In genomic region chr16:1099224-1100083, GRCh38 we compare ENCODE assay signal across 19 cellular contexts. TPM values are rescaled to one million over a fixed set of nuclear protein-coding genes. Genes with fewer than 3 reads are reported as not detected.
"Had no signal": no experiment of that assay in that cellular context is flagged by ENCODE, and none has a peak within 500 bp of the region (broad histone marks: within the 10 kb centered on the region; RNA-seq: fewer than 3 reads in every experiment).

No MANE protein-coding gene starts in this region.

- H3K4me1 ChIP-seq: prostate gland had no signal

- DNase-seq: activated CD4-positive, alpha-beta memory T cell treated with anti-CD3 and anti-CD28 coated beads, Interleukin-2, amount 10 ng/mL, durations not matched to agents 7 days and 5 days; activated gamma-delta T cell; activated T-cell treated with anti-CD3 and anti-CD28 coated beads, Interleukin-2, amount 50 U/mL, for 48 hours; brain microvascular endothelial cell; dermis blood vessel endothelial cell; erythroblast; immature natural killer cell; mammary epithelial cell; naive thymus-derived CD8-positive, alpha-beta T cell; occipital lobe; stimulated activated CD4-positive, alpha-beta T cell treated with anti-CD3 and anti-CD28 coated beads, Interleukin-12 subunit alpha, Interleukin-12 subunit beta, amount 100 ng/mL, for 4 hours; stimulated activated naive CD4-positive, alpha-beta T cell; T1000; trophoblast cell had no signal

- H3K36me3 ChIP-seq: brain microvascular endothelial cell, prostate gland had no signal

- H3K9me3 ChIP-seq: mucosa of descending colon, prostate gland had no signal

- H3K4me3 Mint-ChIP-seq: activated CD4-positive, alpha-beta memory T cell treated with anti-CD3 and anti-CD28 coated beads, Interleukin-2, amount 10 ng/mL, durations not matched to agents 7 days and 5 days; activated naive CD8-positive, alpha-beta T cell; immature natural killer cell; naive thymus-derived CD8-positive, alpha-beta T cell had no signal

- H3K9me3 Mint-ChIP-seq: activated CD4-positive, alpha-beta memory T cell treated with anti-CD3 and anti-CD28 coated beads, Interleukin-2, amount 10 ng/mL, durations not matched to agents 7 days and 5 days; immature natural killer cell; naive thymus-derived CD8-positive, alpha-beta T cell had no signal

- ATAC-seq: naive thymus-derived CD8-positive, alpha-beta T cell had no signal

- H3K4me3 ChIP-seq: mucosa of descending colon, prostate gland had no signal

- H3K27me3 Mint-ChIP-seq: activated CD4-positive, alpha-beta memory T cell treated with anti-CD3 and anti-CD28 coated beads, Interleukin-2, amount 10 ng/mL, durations not matched to agents 7 days and 5 days had no signal

- H3K36me3 Mint-ChIP-seq: activated naive CD8-positive, alpha-beta T cell; immature natural killer cell; naive thymus-derived CD8-positive, alpha-beta T cell had no signal

- H3K27ac Mint-ChIP-seq: activated CD4-positive, alpha-beta memory T cell treated with anti-CD3 and anti-CD28 coated beads, Interleukin-2, amount 10 ng/mL, durations not matched to agents 7 days and 5 days; activated naive CD8-positive, alpha-beta T cell; immature natural killer cell; naive thymus-derived CD8-positive, alpha-beta T cell had no signal

- H3K27ac ChIP-seq: brain microvascular endothelial cell, prostate gland, VCaP had no signal

- H3K4me1 Mint-ChIP-seq: activated CD4-positive, alpha-beta memory T cell treated with anti-CD3 and anti-CD28 coated beads, Interleukin-2, amount 10 ng/mL, durations not matched to agents 7 days and 5 days; immature natural killer cell; naive thymus-derived CD8-positive, alpha-beta T cell had no signal

RNA-seq across cellular contexts. Expression of gene C1QTNF8, which starts 3.4 kb away (rescaled TPM):
- total RNA-seq: activated CD4-positive, alpha-beta memory T cell treated with anti-CD3 and anti-CD28 coated beads, Interleukin-2, amount 10 ng/mL, durations not matched to agents 7 days and 5 days; cerebellum; dermis blood vessel endothelial cell; mammary epithelial cell; mucosa of descending colon; naive thymus-derived CD8-positive, alpha-beta T cell; occipital lobe had no signal
- polyA plus RNA-seq: immature natural killer cell; mammary epithelial cell; naive thymus-derived CD8-positive, alpha-beta T cell had no signal

RNA-seq across cellular contexts. Expression of gene SSTR5, which starts 26.9 kb away (rescaled TPM):
- total RNA-seq: activated CD4-positive, alpha-beta memory T cell treated with anti-CD3 and anti-CD28 coated beads, Interleukin-2, amount 10 ng/mL, durations not matched to agents 7 days and 5 days; cerebellum; mammary epithelial cell; mucosa of descending colon; naive thymus-derived CD8-positive, alpha-beta T cell had no signal
- polyA plus RNA-seq: immature natural killer cell; mammary epithelial cell; naive thymus-derived CD8-positive, alpha-beta T cell had no signal

RNA-seq across cellular contexts. Expression of gene CACNA1H, which starts 53.5 kb away (rescaled TPM):
- total RNA-seq: mammary epithelial cell had no signal
